In the genomic region with DNA sequence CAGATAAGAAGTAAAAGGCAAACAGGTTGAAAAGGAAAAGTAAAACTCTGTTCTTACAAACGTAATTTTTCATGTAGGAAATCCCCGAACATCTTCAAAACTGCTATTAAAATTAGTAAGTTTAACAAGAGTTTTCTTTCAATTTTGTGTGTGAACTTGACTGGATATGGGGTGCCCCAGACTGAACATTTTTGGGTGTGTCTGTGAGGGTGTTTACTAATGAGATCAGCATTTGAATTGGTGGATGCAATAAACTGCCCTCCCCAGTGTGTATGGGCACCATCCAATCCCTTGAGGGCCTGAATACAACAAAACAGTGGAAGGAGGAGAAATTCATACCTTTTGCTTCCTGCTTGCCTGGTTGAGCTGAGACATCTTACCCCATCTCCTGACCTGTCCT, we compare ENCODE assay signal across 18 cellular contexts. TPM values are rescaled to one million over a fixed set of nuclear protein-coding genes. Genes with fewer than 3 reads are reported as not detected.
A peak's percentile ranks its signal among the peaks of the same experiment; 100 is the strongest.
DNase-seq lines count a peak whose midpoint lies in the region; ATAC-seq and TF ChIP-seq lines count a peak whose summit lies in the region.
"Had no signal": no experiment of that assay in that cellular context is flagged by ENCODE, and none has a peak within 500 bp of the region (broad histone marks: within the 10 kb centered on the region; RNA-seq: fewer than 3 reads in every experiment).

No MANE protein-coding gene starts in this region.

- peak overlapping the region; percentile 79 for H3K27ac Mint-ChIP-seq in activated CD4-positive, alpha-beta T cell treated with anti-CD3 and anti-CD28 coated beads, Interleukin-2, amount 10 ng/mL, durations not matched to agents 7 days and 5 days
- H3K27ac Mint-ChIP-seq in IgD-negative memory B cell (peak overlapping the region in 2 of 3 donors; percentile 78 to 85), endodermal cell (peak overlapping the region; percentile 12)
- H3K27ac Mint-ChIP-seq: B cell; CD8-positive, alpha-beta T cell; HFFc6 had no signal

- CTCF ChIA-PET in activated CD4-positive, alpha-beta T cell treated with anti-CD3 and anti-CD28 coated beads, Interleukin-2, amount 10 ng/mL, durations not matched to agents 7 days and 5 days (lab: Charles Lee) = interaction anchor here (0.6 kb wide), 1 partner anchor 200 kb away, joined by 3 read pairs; no protein-coding TSS in a partner anchor

- no peaks in the 10 kb centered on the region for H3K4me1 ChIP-seq in endodermal cell (ENCODE audit: control insufficient read depth, insufficient read depth, low read length)
- peaks cover 0 to 39% (median 22%) of the 10 kb centered on the region in 4 donors for H3K4me1 ChIP-seq in transverse colon

- no peak overlapping the region for H3K9ac ChIP-seq in endodermal cell (ENCODE audit: extremely low read depth, low read length, poor library complexity, severe bottlenecking)

- peaks cover 76% of the 10 kb centered on the region for H3K36me3 Mint-ChIP-seq in activated CD4-positive, alpha-beta T cell treated with anti-CD3 and anti-CD28 coated beads, Interleukin-2, amount 10 ng/mL, durations not matched to agents 7 days and 5 days (ENCODE audit: low read depth)
- peaks cover 4% of the 10 kb centered on the region for H3K36me3 Mint-ChIP-seq in IgD-negative memory B cell
- peaks cover 39% of the 10 kb centered on the region for H3K36me3 Mint-ChIP-seq in endodermal cell (ENCODE audit: low read depth)

- POLR2A ChIA-PET in activated CD4-positive, alpha-beta T cell treated with anti-CD3 and anti-CD28 coated beads, Interleukin-2, amount 10 ng/mL, durations not matched to agents 7 days and 5 days (lab: Charles Lee) = no interaction called here

- H3K27me3 ChIP-seq in endodermal cell (ENCODE audit: control insufficient read depth, insufficient read depth, low read length, poor library complexity, severe bottlenecking) (no peaks in the 10 kb centered on the region), transverse colon (no peaks in the 10 kb centered on the region)

- H3K9me3 Mint-ChIP-seq in activated CD4-positive, alpha-beta T cell treated with anti-CD3 and anti-CD28 coated beads, Interleukin-2, amount 10 ng/mL, durations not matched to agents 7 days and 5 days = no peaks in the 10 kb centered on the region
- H3K9me3 Mint-ChIP-seq in IgD-negative memory B cell = no peaks in the 10 kb centered on the region
- no peaks in the 10 kb centered on the region for H3K9me3 Mint-ChIP-seq in endodermal cell
- H3K9me3 Mint-ChIP-seq: CD8-positive, alpha-beta T cell; HFFc6 had no signal

- no peak for ATAC-seq in GM21717 (IDR thresholded peaks at IDR 0.05; ENCODE audit: unreplicated experiment)
- ATAC-seq: CD8-positive, alpha-beta T cell had no signal

- WGBS in endodermal cell (ENCODE audit: insufficient coverage in 1 of 2, insufficient read length in 1 of 2), 2 experiments = 97 to 100% methylated on average over 2 of the region's 2 CpGs
- 79% methylated on average over 2 of the region's 2 CpGs; no CpG with 5 or more reads in 1 of the 2 donors for WGBS in transverse colon (ENCODE audit: low coverage in 1 of 2), 2 donors

- no peak for TF ChIP-seq CTCF in endodermal cell (conservative IDR thresholded peaks at IDR 0.05)
- TF ChIP-seq CTCF in transverse colon (IDR thresholded peaks at IDR 0.05) = no peak

- H3K36me3 ChIP-seq in endodermal cell (ENCODE audit: control insufficient read depth, insufficient read depth, low read length) (peaks cover 54% of the 10 kb centered on the region), transverse colon (peaks cover 0 to 9% (median 3%) of the 10 kb centered on the region in 4 donors)

- H3K27ac ChIP-seq in endodermal cell (ENCODE audit: low read depth, low read length) = no peak overlapping the region
- peak overlapping the region; percentile 7 to 86 (median 64) for H3K27ac ChIP-seq in transverse colon
- H3K27ac ChIP-seq: HL-60 had no signal

- no peak overlapping the region for H3K4me3 Mint-ChIP-seq in activated CD4-positive, alpha-beta T cell treated with anti-CD3 and anti-CD28 coated beads, Interleukin-2, amount 10 ng/mL, durations not matched to agents 7 days and 5 days
- no peak overlapping the region for H3K4me3 Mint-ChIP-seq in IgD-negative memory B cell
- no peak overlapping the region for H3K4me3 Mint-ChIP-seq in endodermal cell
- H3K4me3 Mint-ChIP-seq: B cell; CD8-positive, alpha-beta T cell; HFFc6 had no signal

- H3K4me3 ChIP-seq in endodermal cell (ENCODE audit: low read length) = no peak overlapping the region
- H3K4me3 ChIP-seq in transverse colon = no peak overlapping the region

- peaks cover 39% of the 10 kb centered on the region for H3K4me1 Mint-ChIP-seq in activated CD4-positive, alpha-beta T cell treated with anti-CD3 and anti-CD28 coated beads, Interleukin-2, amount 10 ng/mL, durations not matched to agents 7 days and 5 days
- H3K4me1 Mint-ChIP-seq in IgD-negative memory B cell (peaks cover 21 to 31% (median 25%) of the 10 kb centered on the region in 3 donors), endodermal cell (peaks cover 1% of the 10 kb centered on the region)

- DNase-seq in activated CD4-positive, alpha-beta T cell treated with anti-CD3 and anti-CD28 coated beads, Interleukin-2, amount 10 ng/mL, durations not matched to agents 7 days and 5 days = no peak
- no peak for DNase-seq in activated CD4-positive, alpha-beta T cell treated with anti-CD3 and anti-CD28 coated beads for 48 hours
- DNase-seq in endodermal cell = no peak
- no peak for DNase-seq in transverse colon
- no peak for DNase-seq in NK-92 treated with Interleukin-12 subunit alpha and Interleukin-12 subunit beta, amount 100 ng/mL, for 24 hours (lab: John Stamatoyannopoulos, UW)
- DNase-seq: C1 segment of cervical spinal cord; CD8-positive, alpha-beta T cell; COR-L47; DMS153; DMS79 treated with DMSO at 0.1 percent for 48 hours; EL; HCEC 1CT; HFFc6 had no signal

- no peak for TF ChIP-seq EP300 in transverse colon (IDR thresholded peaks at IDR 0.05; ENCODE audit: low read depth)

- in situ Hi-C loops in transverse colon (cut with MboI; ENCODE audit: low pct_ligation_motif_present in 1 of 4, low pct_unique_long_range_greater_than_20kb in 1 of 4, low sequenced_read_pairs in 3 of 4) = loop anchor here (10.0 to 25.0 kb wide), 2 partner anchors 221 to 224 kb away; a partner anchor contains a TSS

- intact Hi-C loops in transverse colon (cut with DNase I; ENCODE audit: low total_unique reads) = loop anchor here (1.0 kb wide), 1 partner anchor 216 kb away; no protein-coding TSS in a partner anchor

- H3K9me3 ChIP-seq in endodermal cell (ENCODE audit: control insufficient read depth, low read length) (peaks cover 10% of the 10 kb centered on the region), transverse colon (no peaks in the 10 kb centered on the region)

- no peaks in the 10 kb centered on the region for H3K27me3 Mint-ChIP-seq in activated CD4-positive, alpha-beta T cell treated with anti-CD3 and anti-CD28 coated beads, Interleukin-2, amount 10 ng/mL, durations not matched to agents 7 days and 5 days
- H3K27me3 Mint-ChIP-seq in IgD-negative memory B cell = peaks cover 2% of the 10 kb centered on the region
- no peaks in the 10 kb centered on the region for H3K27me3 Mint-ChIP-seq in endodermal cell (ENCODE audit: insufficient read depth)
- H3K27me3 Mint-ChIP-seq: B cell had no signal

- no peak for TF ChIP-seq POLR2A in transverse colon (IDR thresholded peaks at IDR 0.05)

RNA-seq across cellular contexts. Expression of a gene that starts 11.8 kb away (rescaled TPM):
- 10 to 100 TPM; 46.3 to 47.4 TPM for total RNA-seq in activated CD4-positive, alpha-beta T cell treated with anti-CD3 and anti-CD28 coated beads, Interleukin-2, amount 10 ng/mL, durations not matched to agents 7 days and 5 days
- 11.4 TPM for polyA plus RNA-seq in IgD-negative memory B cell
- total RNA-seq in endodermal cell = 10 to 100 TPM; 19.4 to 19.9 TPM
- 26.3 TPM for polyA plus RNA-seq in endodermal cell (2013, experiment 1 of 2)
- 17.7 TPM for polyA plus RNA-seq in endodermal cell (2013, experiment 2 of 2)
- total RNA-seq in transverse colon = 10 to 100 TPM in 2 of 4 donors, 1 to 10 TPM in 2; 4.4 to 13.8 (median 10.3) TPM

RNA-seq across cellular contexts. Expression of a gene that starts 12.2 kb away (rescaled TPM):
- total RNA-seq in activated CD4-positive, alpha-beta T cell treated with anti-CD3 and anti-CD28 coated beads, Interleukin-2, amount 10 ng/mL, durations not matched to agents 7 days and 5 days = 100 to 1,000 TPM; 217 to 218 TPM
- 26.9 TPM for polyA plus RNA-seq in IgD-negative memory B cell
- total RNA-seq in endodermal cell = 10 to 100 TPM; 79.4 to 96.8 TPM
- 92.6 TPM for polyA plus RNA-seq in endodermal cell (2013, experiment 1 of 2)
- polyA plus RNA-seq in endodermal cell (2013, experiment 2 of 2) = 90.7 TPM
- total RNA-seq in transverse colon = 100 to 1,000 TPM; 102 to 246 (median 151) TPM

RNA-seq across cellular contexts. Expression of a gene that starts 36.8 kb away (rescaled TPM):
- under 1 TPM; 0.22 to 0.60 TPM for total RNA-seq in activated CD4-positive, alpha-beta T cell treated with anti-CD3 and anti-CD28 coated beads, Interleukin-2, amount 10 ng/mL, durations not matched to agents 7 days and 5 days
- polyA plus RNA-seq in IgD-negative memory B cell = 5.1 TPM
- total RNA-seq in endodermal cell (10 to 100 TPM; 19.7 to 22.9 TPM), transverse colon (10 to 100 TPM in 2 of 4 donors, 1 to 10 TPM in 2; 1.4 to 20.9 (median 7.7) TPM)
- 15.1 TPM for polyA plus RNA-seq in endodermal cell (2013, experiment 1 of 2)
- polyA plus RNA-seq in endodermal cell (2013, experiment 2 of 2) = 11.6 TPM
- total RNA-seq: H4 had no signal

Comparison
In these comparisons a context has a peak if more than half of its experiments do, and no peak if none do; other contexts are left out.
1. H3K27ac Mint-ChIP-seq: peak in every context shown above with its lines; median percentile 82 in IgD-negative memory B cell; 79 in activated CD4-positive, alpha-beta T cell treated with anti-CD3 and anti-CD28 coated beads, Interleukin-2, amount 10 ng/mL, durations not matched to agents 7 days and 5 days; 12 in endodermal cell.